In genomic region chr17:58535431-58535830, GRCh38 we compare ENCODE assay signal across 17 cellular contexts. TPM values are rescaled to one million over a fixed set of nuclear protein-coding genes. Genes with fewer than 3 reads are reported as not detected.
A peak's percentile ranks its signal among the peaks of the same experiment; 100 is the strongest.
DNase-seq lines count a peak whose midpoint lies in the region; ATAC-seq and TF ChIP-seq lines count a peak whose summit lies in the region.
"Had no signal": no experiment of that assay in that cellular context is flagged by ENCODE, and none has a peak within 500 bp of the region (broad histone marks: within the 10 kb centered on the region; RNA-seq: fewer than 3 reads in every experiment).

No MANE protein-coding gene starts in this region.

- peaks cover 48% of the 10 kb centered on the region for H3K27me3 Mint-ChIP-seq in nephron (ENCODE audit: low read depth)
- peaks cover 34% of the 10 kb centered on the region for H3K27me3 Mint-ChIP-seq in activated CD4-positive, alpha-beta T cell treated with anti-CD3 and anti-CD28 coated beads, Interleukin-2, amount 10 ng/mL, durations not matched to agents 7 days and 5 days

- no peaks in the 10 kb centered on the region for H3K36me3 Mint-ChIP-seq in nephron (ENCODE audit: low read depth)
- no peaks in the 10 kb centered on the region for H3K36me3 Mint-ChIP-seq in stimulated activated effector memory CD8-positive, alpha-beta T cell treated with anti-CD3 and anti-CD28 coated beads, Interleukin-12 subunit alpha, Interleukin-12 subunit beta, amount 100 ng/mL, for 72 hours
- H3K36me3 Mint-ChIP-seq in activated CD4-positive, alpha-beta T cell treated with anti-CD3 and anti-CD28 coated beads, Interleukin-2, amount 10 ng/mL, durations not matched to agents 7 days and 5 days (ENCODE audit: low read depth) = no peaks in the 10 kb centered on the region

- H3K4me3 Mint-ChIP-seq in nephron = peak overlapping the region in 2 of 3 experiments; percentile 40 to 58
- H3K4me3 Mint-ChIP-seq in stimulated activated effector memory CD8-positive, alpha-beta T cell treated with anti-CD3 and anti-CD28 coated beads, Interleukin-12 subunit alpha, Interleukin-12 subunit beta, amount 100 ng/mL, for 72 hours = no peak overlapping the region
- H3K4me3 Mint-ChIP-seq in activated CD4-positive, alpha-beta T cell treated with anti-CD3 and anti-CD28 coated beads, Interleukin-2, amount 10 ng/mL, durations not matched to agents 7 days and 5 days = no peak overlapping the region
- H3K4me3 Mint-ChIP-seq: CD4-positive, alpha-beta T cell; endodermal cell; T-helper 1 cell treated with Interleukin-12 subunit alpha and Interleukin-12 subunit beta and Interleukin-4 antibody, amounts not matched to agents 30 μg/mL and 1 μg/mL, for 36 hours had no signal

- DNase-seq in Daoy (ENCODE audit: low read depth) (peak; percentile 35), LHCN-M2 (ENCODE audit: low read depth) (peak; percentile 65), choroid plexus epithelial cell (ENCODE audit: low read depth) (peak; percentile 29), NCI-H2227 treated with DMSO at 0.1 percent for 48 hours (lab: John Stamatoyannopoulos, UW) (no peak)
- no peak for DNase-seq in stimulated activated effector memory CD8-positive, alpha-beta T cell treated with anti-CD3 and anti-CD28 coated beads, Interleukin-12 subunit alpha, Interleukin-12 subunit beta, amount 100 ng/mL, for 72 hours (ENCODE audit: low spot score in 2 of 2)
- no peak for DNase-seq in activated CD4-positive, alpha-beta T cell treated with anti-CD3 and anti-CD28 coated beads, Interleukin-2, amount 10 ng/mL, durations not matched to agents 7 days and 5 days
- DNase-seq: activated CD4-positive, CD25-positive, alpha-beta regulatory T cell treated with anti-CD3 and anti-CD28 coated beads, Interleukin-2, amount 50 U/mL, for 72 hours; activated CD8-positive, alpha-beta memory T cell treated with anti-CD3 and anti-CD28 coated beads, Interleukin-2, amount 50 U/mL, for 4 hours; CD4-positive, alpha-beta T cell; endodermal cell; NCI-H2107; NCI-H748 treated with DMSO at 0.1 percent for 48 hours had no signal

- H3K27ac Mint-ChIP-seq in nephron = peak overlapping the region in 1 of 3 experiments; percentile 56
- no peak overlapping the region for H3K27ac Mint-ChIP-seq in stimulated activated effector memory CD8-positive, alpha-beta T cell treated with anti-CD3 and anti-CD28 coated beads, Interleukin-12 subunit alpha, Interleukin-12 subunit beta, amount 100 ng/mL, for 72 hours
- no peak overlapping the region for H3K27ac Mint-ChIP-seq in activated CD4-positive, alpha-beta T cell treated with anti-CD3 and anti-CD28 coated beads, Interleukin-2, amount 10 ng/mL, durations not matched to agents 7 days and 5 days
- H3K27ac Mint-ChIP-seq: CD4-positive, alpha-beta T cell; endodermal cell; T-helper 1 cell treated with Interleukin-12 subunit alpha and Interleukin-12 subunit beta and Interleukin-4 antibody, amounts not matched to agents 30 μg/mL and 1 μg/mL, for 36 hours had no signal

- H3K4me1 Mint-ChIP-seq in nephron = peaks cover 68% of the 10 kb centered on the region
- peaks cover 12% of the 10 kb centered on the region for H3K4me1 Mint-ChIP-seq in stimulated activated effector memory CD8-positive, alpha-beta T cell treated with anti-CD3 and anti-CD28 coated beads, Interleukin-12 subunit alpha, Interleukin-12 subunit beta, amount 100 ng/mL, for 72 hours
- H3K4me1 Mint-ChIP-seq in activated CD4-positive, alpha-beta T cell treated with anti-CD3 and anti-CD28 coated beads, Interleukin-2, amount 10 ng/mL, durations not matched to agents 7 days and 5 days = no peaks in the 10 kb centered on the region

- ATAC-seq in HG03039 (IDR thresholded peaks at IDR 0.05; ENCODE audit: unreplicated experiment) = no peak
- ATAC-seq in stimulated activated effector memory CD8-positive, alpha-beta T cell treated with anti-CD3 and anti-CD28 coated beads, Interleukin-12 subunit alpha, Interleukin-12 subunit beta, amount 100 ng/mL, for 72 hours = no peak

- CTCF ChIA-PET in activated CD4-positive, alpha-beta T cell treated with anti-CD3 and anti-CD28 coated beads, Interleukin-2, amount 10 ng/mL, durations not matched to agents 7 days and 5 days (lab: Charles Lee) = interaction anchor here (0.6 to 1.6 kb wide), 4 partner anchors 9 to 715 kb away, joined by 3 to 6 read pairs (median 4); no protein-coding TSS in a partner anchor

- H3K4me3 ChIP-seq in choroid plexus epithelial cell (ENCODE audit: low read depth, low read length) = no peak overlapping the region
- H3K4me3 ChIP-seq: cardiac muscle cell had no signal

- POLR2A ChIA-PET in activated CD4-positive, alpha-beta T cell treated with anti-CD3 and anti-CD28 coated beads, Interleukin-2, amount 10 ng/mL, durations not matched to agents 7 days and 5 days (lab: Charles Lee) = no interaction called here

- no peak for TF ChIP-seq CTCF in choroid plexus epithelial cell (conservative IDR thresholded peaks at IDR 0.05; ENCODE audit: low read depth, low read length)
- TF ChIP-seq CTCF in nephron (IDR thresholded peaks at IDR 0.05; ENCODE audit: unreplicated experiment in 3 of 3) = no peak

- no peaks in the 10 kb centered on the region for H3K9me3 Mint-ChIP-seq in nephron
- no peaks in the 10 kb centered on the region for H3K9me3 Mint-ChIP-seq in stimulated activated effector memory CD8-positive, alpha-beta T cell treated with anti-CD3 and anti-CD28 coated beads, Interleukin-12 subunit alpha, Interleukin-12 subunit beta, amount 100 ng/mL, for 72 hours
- H3K9me3 Mint-ChIP-seq in activated CD4-positive, alpha-beta T cell treated with anti-CD3 and anti-CD28 coated beads, Interleukin-2, amount 10 ng/mL, durations not matched to agents 7 days and 5 days = no peaks in the 10 kb centered on the region
- H3K9me3 Mint-ChIP-seq: CD4-positive, alpha-beta T cell; endodermal cell; T-helper 1 cell treated with Interleukin-12 subunit alpha and Interleukin-12 subunit beta and Interleukin-4 antibody, amounts not matched to agents 30 μg/mL and 1 μg/mL, for 36 hours had no signal

RNA-seq across cellular contexts. Expression of gene MTMR4, which starts 21.0 kb away (rescaled TPM):
- 19.9 and 27.6 TPM in 2 replicates for total RNA-seq in Daoy (2014; rRNA removed; shearing (Covaris generic))
- 56.2 and 58.2 TPM in 2 replicates for total RNA-seq in LHCN-M2 (2014; rRNA removed)
- 8.8 TPM for polyA plus RNA-seq in LHCN-M2 (2012)
- 10 to 100 TPM; 48.9 to 55.9 TPM for total RNA-seq in activated CD4-positive, alpha-beta T cell treated with anti-CD3 and anti-CD28 coated beads, Interleukin-2, amount 10 ng/mL, durations not matched to agents 7 days and 5 days

RNA-seq across cellular contexts. Expression of gene HSF5, which starts 47.2 kb away (rescaled TPM):
- 0.06 TPM in 1 of 2 replicates, not detected in the other for total RNA-seq in Daoy (2014; rRNA removed; shearing (Covaris generic))
- not detected in 2 replicates for total RNA-seq in LHCN-M2 (2014; rRNA removed)
- polyA plus RNA-seq in LHCN-M2 (2012) = not detected
- under 1 TPM; 0.77 to 0.89 TPM for total RNA-seq in activated CD4-positive, alpha-beta T cell treated with anti-CD3 and anti-CD28 coated beads, Interleukin-2, amount 10 ng/mL, durations not matched to agents 7 days and 5 days
- total RNA-seq: glomerular endothelial cell had no signal
- polyA plus RNA-seq: cardiac muscle cell had no signal

Comparison
In these comparisons a context has a peak if more than half of its experiments do, and no peak if none do; other contexts are left out.
1. DNase-seq: peak in Daoy (single experiment), LHCN-M2 (single experiment) and choroid plexus epithelial cell (single experiment); none in NCI-H2227 treated with DMSO at 0.1 percent for 48 hours (single experiment), stimulated activated effector memory CD8-positive, alpha-beta T cell treated with anti-CD3 and anti-CD28 coated beads, Interleukin-12 subunit alpha, Interleukin-12 subunit beta, amount 100 ng/mL, for 72 hours (0 of 2) and activated CD4-positive, alpha-beta T cell treated with anti-CD3 and anti-CD28 coated beads, Interleukin-2, amount 10 ng/mL, durations not matched to agents 7 days and 5 days (single experiment).
2. H3K4me3 Mint-ChIP-seq: peak in nephron (2 of 3); none in stimulated activated effector memory CD8-positive, alpha-beta T cell treated with anti-CD3 and anti-CD28 coated beads, Interleukin-12 subunit alpha, Interleukin-12 subunit beta, amount 100 ng/mL, for 72 hours (single experiment) and activated CD4-positive, alpha-beta T cell treated with anti-CD3 and anti-CD28 coated beads, Interleukin-2, amount 10 ng/mL, durations not matched to agents 7 days and 5 days (single experiment).